In the genomic region with DNA sequence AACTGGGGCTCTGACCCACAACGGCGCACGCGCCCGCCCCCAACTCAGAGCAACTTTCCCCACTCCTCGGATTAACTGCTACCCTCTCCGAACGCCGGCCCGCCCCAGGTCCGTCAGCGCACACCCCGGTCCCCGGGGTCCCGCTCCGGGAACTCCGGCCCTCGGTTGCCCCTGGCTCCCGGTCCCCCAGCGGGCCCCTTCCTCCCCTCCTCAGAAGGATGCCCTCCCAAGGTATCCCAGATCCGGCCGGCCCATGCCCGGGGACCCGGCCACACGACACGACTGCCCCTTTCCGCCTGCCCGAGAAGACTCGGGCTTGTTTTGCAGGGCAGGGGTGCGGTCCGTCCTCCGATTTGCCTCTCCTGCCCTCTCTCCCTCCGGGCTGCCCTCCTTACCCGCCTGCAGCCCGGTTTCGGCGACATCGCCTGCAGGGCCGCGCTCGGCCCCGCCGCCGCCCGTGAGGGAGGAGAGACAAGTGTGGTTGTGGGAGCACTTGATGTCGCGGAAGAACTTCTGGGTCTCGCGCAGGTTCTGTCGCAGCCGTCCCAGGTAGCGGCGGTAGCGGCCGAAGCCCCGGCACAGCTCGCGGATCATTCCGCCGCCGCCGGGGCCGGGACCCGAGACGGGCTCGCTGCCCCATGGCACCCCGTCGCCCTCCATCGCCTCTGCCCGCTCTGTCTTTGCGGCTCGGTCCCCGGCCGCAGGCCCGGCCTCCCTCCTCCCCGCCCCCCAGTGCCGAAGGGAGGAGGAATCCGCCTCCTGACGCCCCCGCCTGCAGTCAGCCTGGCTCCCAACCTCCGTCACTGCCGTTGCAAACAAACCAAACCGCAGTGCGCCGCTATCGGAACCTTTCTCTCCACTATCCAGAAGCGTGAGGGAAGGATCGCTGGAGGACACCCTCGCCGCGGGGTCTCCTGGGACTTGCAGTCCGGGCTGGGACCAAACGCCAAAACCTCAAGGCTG, we compare ENCODE assay signal across 1 cellular context.
TF ChIP-seq lines count a peak whose summit lies in the region.

A gene with protein sequence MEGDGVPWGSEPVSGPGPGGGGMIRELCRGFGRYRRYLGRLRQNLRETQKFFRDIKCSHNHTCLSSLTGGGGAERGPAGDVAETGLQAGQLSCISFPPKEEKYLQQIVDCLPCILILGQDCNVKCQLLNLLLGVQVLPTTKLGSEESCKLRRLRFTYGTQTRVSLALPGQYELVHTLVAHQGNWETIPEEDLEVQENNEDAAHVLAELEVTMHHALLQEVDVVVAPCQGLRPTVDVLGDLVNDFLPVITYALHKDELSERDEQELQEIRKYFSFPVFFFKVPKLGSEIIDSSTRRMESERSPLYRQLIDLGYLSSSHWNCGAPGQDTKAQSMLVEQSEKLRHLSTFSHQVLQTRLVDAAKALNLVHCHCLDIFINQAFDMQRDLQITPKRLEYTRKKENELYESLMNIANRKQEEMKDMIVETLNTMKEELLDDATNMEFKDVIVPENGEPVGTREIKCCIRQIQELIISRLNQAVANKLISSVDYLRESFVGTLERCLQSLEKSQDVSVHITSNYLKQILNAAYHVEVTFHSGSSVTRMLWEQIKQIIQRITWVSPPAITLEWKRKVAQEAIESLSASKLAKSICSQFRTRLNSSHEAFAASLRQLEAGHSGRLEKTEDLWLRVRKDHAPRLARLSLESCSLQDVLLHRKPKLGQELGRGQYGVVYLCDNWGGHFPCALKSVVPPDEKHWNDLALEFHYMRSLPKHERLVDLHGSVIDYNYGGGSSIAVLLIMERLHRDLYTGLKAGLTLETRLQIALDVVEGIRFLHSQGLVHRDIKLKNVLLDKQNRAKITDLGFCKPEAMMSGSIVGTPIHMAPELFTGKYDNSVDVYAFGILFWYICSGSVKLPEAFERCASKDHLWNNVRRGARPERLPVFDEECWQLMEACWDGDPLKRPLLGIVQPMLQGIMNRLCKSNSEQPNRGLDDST (minus strand): TSS at position 827 of the 963 bp plus-strand sequence. CDS start 167 bp downstream, at position 660.

TF ChIP-seq in HepG2, 621 proteins besides CTCF, POLR2A, EP300 and RAD21 (continued from another document and continues in another):
- TF ChIP-seq KDM4B (CRISPR knock-in tag; IDR thresholded peaks at IDR 0.05) (peak; percentile 71), MYPOP (CRISPR knock-in tag; IDR thresholded peaks at IDR 0.05) (no peak), KDM3A (CRISPR knock-in tag; IDR thresholded peaks at IDR 0.05; ENCODE audit: low read depth) (peak; percentile 77), NRL (CRISPR knock-in tag; IDR thresholded peaks at IDR 0.05; ENCODE audit: borderline replicate concordance) (peak; percentile 76), HMGXB4 (CRISPR knock-in tag; IDR thresholded peaks at IDR 0.05; ENCODE audit: borderline replicate concordance in 1 of 2, low read depth in 1 of 2) (peak; percentile 96 to 98), HNF4A (CRISPR knock-in tag; IDR thresholded peaks at IDR 0.05) (peak; percentile 34; the same call in 1 of the 2 replicates), TMF1 (CRISPR knock-in tag; IDR thresholded peaks at IDR 0.05; ENCODE audit: low read depth) (peak; percentile 58), CHCHD3 (CRISPR knock-in tag; IDR thresholded peaks at IDR 0.05) (peak; percentile 73; the same call in 1 of the 2 replicates), ZBTB7A (CRISPR knock-in tag; IDR thresholded peaks at IDR 0.05) (no peak), ZNF816 (CRISPR knock-in tag; IDR thresholded peaks at IDR 0.05; ENCODE audit: borderline replicate concordance) (peak; percentile 82; the same call in 1 of the 2 replicates), ZNF546 (CRISPR knock-in tag; conservative IDR thresholded peaks at IDR 0.05) (peak; percentile 81), POLR2G (IDR thresholded peaks at IDR 0.05; ENCODE audit: low read depth, low read length) (peak; percentile 85), SAFB2 (CRISPR knock-in tag; IDR thresholded peaks at IDR 0.05; ENCODE audit: borderline replicate concordance, low read depth) (peak; percentile 77), MEF2D (CRISPR knock-in tag; IDR thresholded peaks at IDR 0.05) (0 out of 2 replicates have a peak, but pooled peaks have one; percentile 14), SUZ12 (IDR thresholded peaks at IDR 0.05; ENCODE audit: low read depth, low read length) (peak; percentile 72), ZNF263 (CRISPR knock-in tag; IDR thresholded peaks at IDR 0.05) (peak; percentile 97), FOSL1 (CRISPR knock-in tag; IDR thresholded peaks at IDR 0.05; ENCODE audit: borderline replicate concordance) (no peak; the same call in 1 of the 2 replicates), ZNF569 (CRISPR knock-in tag; IDR thresholded peaks at IDR 0.05; ENCODE audit: borderline replicate concordance) (no peak), TFAP4 (IDR thresholded peaks at IDR 0.05; ENCODE audit: borderline replicate concordance, low read depth) (0 out of 2 replicates have a peak, but pooled peaks have one; percentile 4), TAF15 (IDR thresholded peaks at IDR 0.05; ENCODE audit: low read depth, low read length, poor library complexity, severe bottlenecking) (no peak), PRPF4 (IDR thresholded peaks at IDR 0.05; ENCODE audit: low read depth, low read length, poor library complexity, severe bottlenecking) (no peak), HNF1B (CRISPR knock-in tag; IDR thresholded peaks at IDR 0.05) (peak; percentile 73; the same call in 1 of the 2 replicates), ZMYM2 (CRISPR knock-in tag; IDR thresholded peaks at IDR 0.05) (peak; percentile 39; the same call in 1 of the 2 replicates), ZBTB33 (CRISPR knock-in tag; IDR thresholded peaks at IDR 0.05) (peak; percentile 51; the same call in 1 of the 2 replicates), ZNF639 (CRISPR knock-in tag; conservative IDR thresholded peaks at IDR 0.05) (peak; percentile 91), NFIC (IDR thresholded peaks at IDR 0.05; ENCODE audit: low read length) (no peak; the same call in 1 of the 2 replicates), ZFP37 (CRISPR knock-in tag; IDR thresholded peaks at IDR 0.05; ENCODE audit: borderline replicate concordance) (peak; percentile 77; the same call in 1 of the 2 replicates), KMT2B (CRISPR knock-in tag; IDR thresholded peaks at IDR 0.05) (peak; percentile 86; the same call in 1 of the 2 replicates)
- TF ChIP-seq, protein P1, sequence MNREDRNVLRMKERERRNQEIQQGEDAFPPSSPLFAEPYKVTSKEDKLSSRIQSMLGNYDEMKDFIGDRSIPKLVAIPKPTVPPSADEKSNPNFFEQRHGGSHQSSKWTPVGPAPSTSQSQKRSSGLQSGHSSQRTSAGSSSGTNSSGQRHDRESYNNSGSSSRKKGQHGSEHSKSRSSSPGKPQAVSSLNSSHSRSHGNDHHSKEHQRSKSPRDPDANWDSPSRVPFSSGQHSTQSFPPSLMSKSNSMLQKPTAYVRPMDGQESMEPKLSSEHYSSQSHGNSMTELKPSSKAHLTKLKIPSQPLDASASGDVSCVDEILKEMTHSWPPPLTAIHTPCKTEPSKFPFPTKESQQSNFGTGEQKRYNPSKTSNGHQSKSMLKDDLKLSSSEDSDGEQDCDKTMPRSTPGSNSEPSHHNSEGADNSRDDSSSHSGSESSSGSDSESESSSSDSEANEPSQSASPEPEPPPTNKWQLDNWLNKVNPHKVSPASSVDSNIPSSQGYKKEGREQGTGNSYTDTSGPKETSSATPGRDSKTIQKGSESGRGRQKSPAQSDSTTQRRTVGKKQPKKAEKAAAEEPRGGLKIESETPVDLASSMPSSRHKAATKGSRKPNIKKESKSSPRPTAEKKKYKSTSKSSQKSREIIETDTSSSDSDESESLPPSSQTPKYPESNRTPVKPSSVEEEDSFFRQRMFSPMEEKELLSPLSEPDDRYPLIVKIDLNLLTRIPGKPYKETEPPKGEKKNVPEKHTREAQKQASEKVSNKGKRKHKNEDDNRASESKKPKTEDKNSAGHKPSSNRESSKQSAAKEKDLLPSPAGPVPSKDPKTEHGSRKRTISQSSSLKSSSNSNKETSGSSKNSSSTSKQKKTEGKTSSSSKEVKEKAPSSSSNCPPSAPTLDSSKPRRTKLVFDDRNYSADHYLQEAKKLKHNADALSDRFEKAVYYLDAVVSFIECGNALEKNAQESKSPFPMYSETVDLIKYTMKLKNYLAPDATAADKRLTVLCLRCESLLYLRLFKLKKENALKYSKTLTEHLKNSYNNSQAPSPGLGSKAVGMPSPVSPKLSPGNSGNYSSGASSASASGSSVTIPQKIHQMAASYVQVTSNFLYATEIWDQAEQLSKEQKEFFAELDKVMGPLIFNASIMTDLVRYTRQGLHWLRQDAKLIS (CRISPR knock-in tag; IDR thresholded peaks at IDR 0.05) = no peak
- TF ChIP-seq, protein P2, sequence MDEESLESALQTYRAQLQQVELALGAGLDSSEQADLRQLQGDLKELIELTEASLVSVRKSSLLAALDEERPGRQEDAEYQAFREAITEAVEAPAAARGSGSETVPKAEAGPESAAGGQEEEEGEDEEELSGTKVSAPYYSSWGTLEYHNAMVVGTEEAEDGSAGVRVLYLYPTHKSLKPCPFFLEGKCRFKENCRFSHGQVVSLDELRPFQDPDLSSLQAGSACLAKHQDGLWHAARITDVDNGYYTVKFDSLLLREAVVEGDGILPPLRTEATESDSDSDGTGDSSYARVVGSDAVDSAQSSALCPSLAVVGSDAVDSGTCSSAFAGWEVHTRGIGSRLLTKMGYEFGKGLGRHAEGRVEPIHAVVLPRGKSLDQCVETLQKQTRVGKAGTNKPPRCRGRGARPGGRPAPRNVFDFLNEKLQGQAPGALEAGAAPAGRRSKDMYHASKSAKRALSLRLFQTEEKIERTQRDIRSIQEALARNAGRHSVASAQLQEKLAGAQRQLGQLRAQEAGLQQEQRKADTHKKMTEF (CRISPR knock-in tag; IDR thresholded peaks at IDR 0.05) = peak; percentile 98
- TF ChIP-seq, protein P3, sequence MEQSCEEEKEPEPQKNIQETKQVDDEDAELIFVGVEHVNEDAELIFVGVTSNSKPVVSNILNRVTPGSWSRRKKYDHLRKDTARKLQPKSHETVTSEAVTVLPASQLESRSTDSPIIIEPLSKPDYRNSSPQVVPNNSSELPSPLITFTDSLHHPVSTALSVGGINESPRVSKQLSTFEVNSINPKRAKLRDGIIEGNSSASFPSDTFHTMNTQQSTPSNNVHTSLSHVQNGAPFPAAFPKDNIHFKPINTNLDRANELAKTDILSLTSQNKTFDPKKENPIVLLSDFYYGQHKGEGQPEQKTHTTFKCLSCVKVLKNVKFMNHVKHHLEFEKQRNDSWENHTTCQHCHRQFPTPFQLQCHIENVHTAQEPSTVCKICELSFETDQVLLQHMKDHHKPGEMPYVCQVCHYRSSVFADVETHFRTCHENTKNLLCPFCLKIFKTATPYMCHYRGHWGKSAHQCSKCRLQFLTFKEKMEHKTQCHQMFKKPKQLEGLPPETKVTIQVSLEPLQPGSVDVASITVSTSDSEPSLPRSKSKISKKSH (CRISPR knock-in tag; IDR thresholded peaks at IDR 0.05; ENCODE audit: borderline replicate concordance) = no peak
